ENCODE assay signal across 22 cellular contexts in genomic region chr2:226620176-226620575, GRCh38.
DNase-seq lines count a peak whose midpoint lies in the region; ATAC-seq, FAIRE-seq and TF ChIP-seq lines count a peak whose summit lies in the region.
"Had no signal": no experiment of that assay in that cellular context is flagged by ENCODE, and none has a peak within 500 bp of the region (broad histone marks: within the 10 kb centered on the region; RNA-seq: fewer than 3 reads in every experiment).

No MANE protein-coding gene starts in this region.

- in situ Hi-C loops in HepG2 (cut with HindIII; ENCODE audit: extremely low pct_ligation_motif_present, low pct_unique_long_range_greater_than_20kb) (loop anchor here (10.0 to 25.0 kb wide), 2 partner anchors 175 to 733 kb away; partner anchors contain the start of gene IRS1), mammary epithelial cell (cut with MboI; ENCODE audit: low sequenced_read_pairs in 2 of 2) (no loop called here)

- H3K9me3 Mint-ChIP-seq in WTC11: 0 out of 2 replicates have a peak, but pooled peaks cover 5% of the 10 kb centered on the region
- peaks cover 13% of the 10 kb centered on the region for H3K9me3 Mint-ChIP-seq in nephron
- H3K9me3 Mint-ChIP-seq: CD4-positive, alpha-beta T cell; CD8-positive, alpha-beta T cell had no signal

- TF ChIP-seq POLR2A in HepG2 (IDR thresholded peaks at IDR 0.05; ENCODE audit: insufficient read depth in 1 of 2, low read depth in 2 of 2, low read length in 2 of 2) (no peak), right lobe of liver (IDR thresholded peaks at IDR 0.05) (no peak), HCT116 (IDR thresholded peaks at IDR 0.05; ENCODE audit: borderline replicate concordance, extremely low read depth, insufficient read depth, insufficient read length) (no peak)

- no peaks in the 10 kb centered on the region for H3K9me2 ChIP-seq in HCT116 (ENCODE audit: insufficient read depth)

- FAIRE-seq in HepG2 (lab: Jason Lieb, UNC): no peak
- FAIRE-seq: A549, D721Med, G401.6, GM12891, GM19239 had no signal

- H3K4me1 ChIP-seq in HepG2 (ENCODE audit: insufficient read depth, low read length): peaks cover 65% of the 10 kb centered on the region
- peaks cover 0 to 20% (median 10%) of the 10 kb centered on the region in 4 donors for H3K4me1 ChIP-seq in right lobe of liver
- peaks cover 38 to 67% of the 10 kb centered on the region in 2 experiments for H3K4me1 ChIP-seq in HCT116 (ENCODE audit: control insufficient read depth in 1 of 2, insufficient read depth in 2 of 2, low read length in 2 of 2)
- no peaks in the 10 kb centered on the region for H3K4me1 ChIP-seq in mammary epithelial cell (ENCODE audit: insufficient read depth, low read length)
- H3K4me1 ChIP-seq: BLaER1 treated with 17β-estradiol and CSF1 and Interleukin-3, amounts not matched to agents 10 nM and 100 nM had no signal

- POLR2A ChIA-PET in HepG2 (lab: Yijun Ruan, JAX): interaction anchor here (2.7 kb wide), 1 partner anchor 37 kb away, joined by 13 read pairs; no protein-coding TSS in a partner anchor
- POLR2A ChIA-PET in HCT116 (lab: Charles Lee): interaction anchor here (1.3 kb wide), 1 partner anchor 32 kb away, joined by 4 read pairs; no protein-coding TSS in a partner anchor
- POLR2A ChIA-PET in WTC11 (lab: Charles Lee): interaction anchor here (0.5 kb wide), 1 partner anchor 228 kb away, joined by 3 read pairs; no protein-coding TSS in a partner anchor

- intact Hi-C loops in HepG2 (cut with micrococcal nuclease; ENCODE audit: unreplicated experiment) (loop anchor here (5.0 kb wide), 1 partner anchor 588 kb away; no protein-coding TSS in a partner anchor), right lobe of liver (cut with DNase I) (no loop called here), HCT116 (cut with micrococcal nuclease) (no loop called here), mammary epithelial cell (cut with micrococcal nuclease) (loop anchor here (5.0 kb wide), 1 partner anchor 733 kb away; no protein-coding TSS in a partner anchor)

- BruUV-seq in HepG2 (replicated peaks; lab: Mats Ljungman, UMichigan) (no TSS peak), HCT116 (replicated peaks; lab: Mats Ljungman, UMichigan) (no TSS peak), mammary epithelial cell (replicated peaks; lab: Mats Ljungman, UMichigan) (no TSS peak)

- no peak for TF ChIP-seq CTCF in HepG2 (CRISPR knock-in tag; IDR thresholded peaks at IDR 0.05)
- no peak for TF ChIP-seq CTCF in right lobe of liver (IDR thresholded peaks at IDR 0.05)
- no peak for TF ChIP-seq CTCF in HCT116 (IDR thresholded peaks at IDR 0.05 in 2 of 3, conservative IDR thresholded peaks at IDR 0.05 in 1 of 3; ENCODE audit: borderline replicate concordance in 1 of 3, insufficient read depth in 1 of 3, low read depth in 2 of 3, low read length in 2 of 3)
- TF ChIP-seq CTCF in WTC11 (IDR thresholded peaks at IDR 0.05): no peak
- TF ChIP-seq CTCF in nephron (IDR thresholded peaks at IDR 0.05; ENCODE audit: unreplicated experiment in 3 of 3): no peak
- no peak for TF ChIP-seq CTCF in mammary epithelial cell (conservative IDR thresholded peaks at IDR 0.05 in 1 of 2, IDR thresholded peaks at IDR 0.05 in 1 of 2; ENCODE audit: extremely low read depth in 1 of 2, insufficient read depth in 1 of 2, low read depth in 1 of 2, low read length in 2 of 2)

- WGBS in HepG2 (ENCODE audit: low lambda C conversion rate): 98% methylated on average over 3 of the region's 3 CpGs
- 96% methylated on average over 3 of the region's 3 CpGs for WGBS in right lobe of liver (ENCODE audit: insufficient coverage, low coverage, low lambda C conversion rate, missing lambda C conversion rate)
- 100% methylated on average over 3 of the region's 3 CpGs for WGBS in mammary epithelial cell (ENCODE audit: low coverage, missing lambda C conversion rate)

- H3K4me3 ChIP-seq in HepG2 (replicated peaks in 1 of 3; ENCODE audit: insufficient read depth in 1 of 3, low read depth in 2 of 3, low read length in 3 of 3): no peak overlapping the region
- no peak overlapping the region for H3K4me3 ChIP-seq in right lobe of liver
- no peak overlapping the region for H3K4me3 ChIP-seq in HCT116 (replicated peaks in 1 of 2; ENCODE audit: low read depth in 1 of 2, low read length in 2 of 2)
- H3K4me3 ChIP-seq in mammary epithelial cell (replicated peaks in 1 of 3; ENCODE audit: insufficient read depth in 1 of 3, low read depth in 2 of 3, low read length in 3 of 3): no peak overlapping the region
- H3K4me3 ChIP-seq: A549; BLaER1 treated with 17β-estradiol and CSF1 and Interleukin-3, amounts not matched to agents 10 nM and 100 nM had no signal

- H2AFZ ChIP-seq in HepG2 (ENCODE audit: low read length) (no peak overlapping the region), HCT116 (ENCODE audit: low read depth, low read length, poor library complexity, severe bottlenecking) (no peak overlapping the region), mammary epithelial cell (ENCODE audit: low read depth, low read length) (no peak overlapping the region)

- H3K27me3 ChIP-seq in HepG2 (ENCODE audit: control insufficient read depth in 1 of 2, insufficient read depth in 2 of 2, low read length in 2 of 2) (no peaks in the 10 kb centered on the region), right lobe of liver (no peaks in the 10 kb centered on the region), HCT116 (ENCODE audit: insufficient read depth, low read length) (no peaks in the 10 kb centered on the region), mammary epithelial cell (ENCODE audit: insufficient read depth, low read length) (no peaks in the 10 kb centered on the region)
- H3K27me3 ChIP-seq: BLaER1 treated with 17β-estradiol and CSF1 and Interleukin-3, amounts not matched to agents 10 nM and 100 nM had no signal

- H3K4me2 ChIP-seq in HepG2 (ENCODE audit: low read depth, low read length): no peak overlapping the region
- H3K4me2 ChIP-seq in HCT116 (ENCODE audit: low read length): no peak overlapping the region
- no peak overlapping the region for H3K4me2 ChIP-seq in mammary epithelial cell (ENCODE audit: insufficient read depth, low read depth, low read length)
- H3K4me2 ChIP-seq: BLaER1 treated with 17β-estradiol and CSF1 and Interleukin-3, amounts not matched to agents 10 nM and 100 nM had no signal

- H3K79me2 ChIP-seq in HepG2 (ENCODE audit: insufficient read depth, low read length) (no peaks in the 10 kb centered on the region), HCT116 (ENCODE audit: insufficient read depth, low read length) (no peaks in the 10 kb centered on the region; the same call in 1 of the 2 replicates), mammary epithelial cell (ENCODE audit: insufficient read depth, low read length) (no peaks in the 10 kb centered on the region)

- dilution Hi-C loops in mammary epithelial cell (cut with HindIII; ENCODE audit: low sequenced_read_pairs): no loop called here

- H3K4me1 Mint-ChIP-seq in WTC11: 0 out of 2 replicates have a peak, but pooled peaks cover 3% of the 10 kb centered on the region
- H3K4me1 Mint-ChIP-seq in nephron: peaks cover 48% of the 10 kb centered on the region
- H3K4me1 Mint-ChIP-seq: B cell had no signal

- H4K20me1 ChIP-seq in HepG2 (ENCODE audit: insufficient read depth, low read length): no peaks in the 10 kb centered on the region
- H4K20me1 ChIP-seq in HCT116 (ENCODE audit: insufficient read depth): no peaks in the 10 kb centered on the region
- no peaks in the 10 kb centered on the region for H4K20me1 ChIP-seq in mammary epithelial cell (ENCODE audit: insufficient read depth, low read length)
- H4K20me1 ChIP-seq: BLaER1 treated with 17β-estradiol and CSF1 and Interleukin-3, amounts not matched to agents 10 nM and 100 nM had no signal

- DNase-seq in HepG2 (ENCODE audit: low spot score) (no peak), right lobe of liver (no peak), HCT116 (ENCODE audit: low read depth, low spot score) (no peak), WTC11 (ENCODE audit: low spot score) (no peak), mammary epithelial cell (no peak)
- DNase-seq: AML-193; Caco-2; Calu3; CD4-positive, alpha-beta T cell; CD8-positive, alpha-beta T cell; DMS79 treated with DMSO at 0.1 percent for 48 hours; GF-D8 had no signal

- TF ChIP-seq EP300 in HepG2 (IDR thresholded peaks at IDR 0.05; ENCODE audit: low read depth in 2 of 2, low read length in 2 of 2) (no peak), HepG2 (CRISPR knock-in tag; IDR thresholded peaks at IDR 0.05; ENCODE audit: borderline replicate concordance) (no peak)

- H3K36me3 ChIP-seq in HepG2 (replicated peaks in 1 of 2; ENCODE audit: control insufficient read depth in 1 of 2, insufficient read depth in 2 of 2, low read length in 2 of 2): no peaks in the 10 kb centered on the region
- no peaks in the 10 kb centered on the region for H3K36me3 ChIP-seq in right lobe of liver
- peaks cover 0 to 31% of the 10 kb centered on the region in 2 experiments; a peak in 2 of 4 replicates for H3K36me3 ChIP-seq in HCT116 (ENCODE audit: control insufficient read depth in 1 of 2, insufficient read depth in 2 of 2, low read length in 2 of 2)
- H3K36me3 ChIP-seq in mammary epithelial cell (ENCODE audit: insufficient read depth, low read length): no peaks in the 10 kb centered on the region
- H3K36me3 ChIP-seq: BLaER1 treated with 17β-estradiol and CSF1 and Interleukin-3, amounts not matched to agents 10 nM and 100 nM had no signal

- H3K27ac ChIP-seq in HepG2 (ENCODE audit: extremely low read length, insufficient read depth, low read length) (peak overlapping the region; percentile 75), right lobe of liver (peak overlapping the region in 1 of 3 donors; percentile 81), HCT116 (ENCODE audit: low read depth, low read length) (peak overlapping the region; percentile 73), mammary epithelial cell (ENCODE audit: insufficient read depth, low read depth, low read length) (no peak overlapping the region)
- H3K27ac ChIP-seq: BLaER1 treated with 17β-estradiol and CSF1 and Interleukin-3, amounts not matched to agents 10 nM and 100 nM; C4-2B had no signal

- H3K36me3 Mint-ChIP-seq in WTC11: no peaks in the 10 kb centered on the region
- peaks cover 4% of the 10 kb centered on the region for H3K36me3 Mint-ChIP-seq in nephron (ENCODE audit: low read depth)
- H3K36me3 Mint-ChIP-seq: CD8-positive, alpha-beta T cell had no signal

- H3K9ac ChIP-seq in HepG2 (ENCODE audit: insufficient read depth, low read depth, low read length): no peak overlapping the region
- H3K9ac ChIP-seq in HCT116 (ENCODE audit: low read length): no peak overlapping the region
- no peak overlapping the region for H3K9ac ChIP-seq in mammary epithelial cell (ENCODE audit: insufficient read depth, low read length)
- H3K9ac ChIP-seq: BLaER1 treated with 17β-estradiol and CSF1 and Interleukin-3, amounts not matched to agents 10 nM and 100 nM had no signal

- TF ChIP-seq RAD21 in HepG2 (CRISPR knock-in tag; IDR thresholded peaks at IDR 0.05): no peak
- no peak for TF ChIP-seq RAD21 in HCT116 (IDR thresholded peaks at IDR 0.05; ENCODE audit: low read depth)

- H3K9me3 ChIP-seq in HepG2 (ENCODE audit: low read length) (peaks cover 9% of the 10 kb centered on the region), right lobe of liver (no peaks in the 10 kb centered on the region), HCT116 (ENCODE audit: control insufficient read depth in 1 of 2, insufficient read depth in 1 of 2, low read depth in 1 of 2, low read length in 2 of 2) (peaks cover 0 to 8% of the 10 kb centered on the region in 2 experiments; a peak in 1 of 4 replicates), mammary epithelial cell (replicated peaks; ENCODE audit: insufficient read depth, low read length) (no peaks in the 10 kb centered on the region)
- H3K9me3 ChIP-seq: Caco-2 had no signal

- RAD21 ChIA-PET in HCT116 (lab: Charles Lee; ENCODE audit: low non-redundant PET in 1 of 2, low total read pairs in 2 of 2, uncharacterized antibody in 2 of 2, unreplicated experiment in 2 of 2): no interaction called here

- no peaks in the 10 kb centered on the region for H3K27me3 Mint-ChIP-seq in WTC11 (ENCODE audit: low read depth)
- peaks cover 2% of the 10 kb centered on the region for H3K27me3 Mint-ChIP-seq in nephron (ENCODE audit: low read depth)

- CTCF ChIA-PET in HepG2 (lab: Yijun Ruan, JAX; ENCODE audit: low intra/inter-chr PET ratio, low total read pairs): no interaction called here
- CTCF ChIA-PET in HCT116 (lab: Charles Lee): no interaction called here
- CTCF ChIA-PET in WTC11 (lab: Charles Lee): no interaction called here
- CTCF ChIA-PET in mammary epithelial cell (lab: Charles Lee; ENCODE audit: low non-redundant PET): no interaction called here

- no peak overlapping the region for H3K4me3 Mint-ChIP-seq in WTC11
- H3K4me3 Mint-ChIP-seq in nephron: no peak overlapping the region
- H3K4me3 Mint-ChIP-seq: B cell; CD4-positive, alpha-beta T cell; CD8-positive, alpha-beta T cell had no signal

- ATAC-seq in HepG2 (no peak), right lobe of liver (no peak), HCT116 (no peak), WTC11 (no peak), GM19395 (IDR thresholded peaks at IDR 0.05; ENCODE audit: unreplicated experiment) (no peak)
- ATAC-seq: A549; CD8-positive, alpha-beta T cell had no signal

- no peak overlapping the region for H3K27ac Mint-ChIP-seq in WTC11
- H3K27ac Mint-ChIP-seq in nephron: peak overlapping the region; percentile 18 to 90 (median 78)
- H3K27ac Mint-ChIP-seq: B cell; CD4-positive, alpha-beta T cell; CD8-positive, alpha-beta T cell had no signal

Comparison
In these comparisons a context has a peak if more than half of its experiments do, and no peak if none do; other contexts are left out.
1. intact Hi-C loops: an anchor here in HepG2 (5.0 kb wide) and mammary epithelial cell (5.0 kb wide); none called in right lobe of liver and HCT116.
2. Of the 50 proteins assayed by ChIP-seq in both HepG2 and WTC11: peak only in HepG2: ELF4; only in WTC11: none; in both: ZNF121; in neither: 48.